Comparison of ENCODE assay signal across 13 cellular contexts in genomic region chr3:124586126-124587052, GRCh38.
DNase-seq lines count a peak whose midpoint lies in the region; ATAC-seq and TF ChIP-seq lines count a peak whose summit lies in the region.
"Had no signal": no experiment of that assay in that cellular context is flagged by ENCODE, and none has a peak within 500 bp of the region (broad histone marks: within the 10 kb centered on the region; RNA-seq: fewer than 3 reads in every experiment).

No MANE protein-coding gene starts in this region.

- peaks cover 13% of the 10 kb centered on the region for H3K4me1 Mint-ChIP-seq in activated T-helper 17 cell treated with anti-CD3 and anti-CD28 coated beads, Interleukin-2, amount 50 U/mL, for 72 hours
- H3K4me1 Mint-ChIP-seq in CD8-positive, alpha-beta T cell (ENCODE audit: low read depth): peaks cover 13% of the 10 kb centered on the region

- peak overlapping the region; percentile 44 for H2AFZ ChIP-seq in trophoblast cell (ENCODE audit: insufficient read depth, low read length, poor library complexity)

- H3K4ac ChIP-seq in trophoblast cell (ENCODE audit: low read depth, low read length): peak overlapping the region; percentile 49

- peak overlapping the region; percentile 57 for H2BK5ac ChIP-seq in trophoblast cell (ENCODE audit: low read depth, low read length, poor library complexity)

- peak overlapping the region; percentile 76 for H4K91ac ChIP-seq in trophoblast cell (ENCODE audit: low read depth, low read length)

- H3K79me2 ChIP-seq in trophoblast cell (ENCODE audit: control insufficient read depth, insufficient read depth, low read length, poor library complexity): peaks cover 3% of the 10 kb centered on the region

- H3K79me1 ChIP-seq in trophoblast cell (ENCODE audit: low read length): peaks cover 9% of the 10 kb centered on the region

- H3K27me3 ChIP-seq in H7 (ENCODE audit: control insufficient read depth, insufficient read depth, low read length) (peaks cover 37% of the 10 kb centered on the region), trophoblast cell (ENCODE audit: insufficient read depth, low read length) (no peaks in the 10 kb centered on the region), colonic mucosa (no peaks in the 10 kb centered on the region)
- no peaks in the 10 kb centered on the region for H3K27me3 ChIP-seq in CD8-positive, alpha-beta T cell (ENCODE audit: insufficient read depth, low read length)
- H3K27me3 ChIP-seq: BE2C had no signal

- H3K4me3 Mint-ChIP-seq in activated T-helper 17 cell treated with anti-CD3 and anti-CD28 coated beads, Interleukin-2, amount 50 U/mL, for 72 hours: peak overlapping the region; percentile 85
- H3K4me3 Mint-ChIP-seq in CD8-positive, alpha-beta T cell: no peak overlapping the region

- DNase-seq in H7: peak; percentile 61
- no peak for DNase-seq in trophoblast cell
- no peak for DNase-seq in NAMALWA (ENCODE audit: low spot score)
- DNase-seq in AG08396 (ENCODE audit: low spot score): no peak
- DNase-seq in colonic mucosa: no peak
- DNase-seq in CD8-positive, alpha-beta T cell: no peak
- DNase-seq: activated T-cell treated with anti-CD3 and anti-CD28 coated beads, Interleukin-2, amount 50 U/mL, for 1 hour; BE2C; esophagus squamous epithelium; NCI-H2171 had no signal

- peaks cover 3% of the 10 kb centered on the region for H3K9me3 ChIP-seq in iPS-18c (ENCODE audit: control insufficient read depth, insufficient read depth, low read length)
- no peaks in the 10 kb centered on the region for H3K9me3 ChIP-seq in trophoblast cell (ENCODE audit: insufficient read depth, low read depth, low read length)
- no peaks in the 10 kb centered on the region for H3K9me3 ChIP-seq in colonic mucosa
- no peaks in the 10 kb centered on the region for H3K9me3 ChIP-seq in CD8-positive, alpha-beta T cell (ENCODE audit: low read length)
- H3K9me3 ChIP-seq: BE2C, esophagus squamous epithelium had no signal

- H4K12ac ChIP-seq in trophoblast cell (ENCODE audit: low read depth, low read length): peak overlapping the region; percentile 72

- H3K36me3 ChIP-seq in H7 (replicated peaks; ENCODE audit: control insufficient read depth, insufficient read depth, low read length) (no peaks in the 10 kb centered on the region), trophoblast cell (ENCODE audit: control insufficient read depth in 1 of 2, insufficient read depth in 2 of 2, low read length in 2 of 2) (no peaks in the 10 kb centered on the region), colonic mucosa (no peaks in the 10 kb centered on the region)
- no peaks in the 10 kb centered on the region for H3K36me3 ChIP-seq in CD8-positive, alpha-beta T cell (ENCODE audit: insufficient read depth, low read length)
- H3K36me3 ChIP-seq: BE2C, esophagus squamous epithelium had no signal

- H3K36me3 Mint-ChIP-seq in activated T-helper 17 cell treated with anti-CD3 and anti-CD28 coated beads, Interleukin-2, amount 50 U/mL, for 72 hours (ENCODE audit: low read depth): no peaks in the 10 kb centered on the region
- no peaks in the 10 kb centered on the region for H3K36me3 Mint-ChIP-seq in CD8-positive, alpha-beta T cell

- ATAC-seq in activated T-helper 17 cell treated with anti-CD3 and anti-CD28 coated beads, Interleukin-2, amount 50 U/mL, for 72 hours (replicated peaks): no peak
- no peak for ATAC-seq in CD8-positive, alpha-beta T cell

- no peak overlapping the region for H3K9ac ChIP-seq in trophoblast cell (ENCODE audit: low read length)
- H3K9ac ChIP-seq in colonic mucosa (ENCODE audit: low read depth in 2 of 2, low read length in 2 of 2): no peak overlapping the region

- no CpG with 5 or more reads among the region's 21 CpGs for WGBS in trophoblast cell (ENCODE audit: extremely low coverage, insufficient coverage, insufficient read length)

- intact Hi-C loops in colonic mucosa (cut with DNase I): no loop called here
- intact Hi-C loops in CD8-positive, alpha-beta T cell (cut with DNase I, micrococcal nuclease): no loop called here

- H3K14ac ChIP-seq in trophoblast cell (ENCODE audit: low read length): peak overlapping the region; percentile 89

- H2BK12ac ChIP-seq in trophoblast cell (ENCODE audit: low read length): peak overlapping the region; percentile 93

- peaks cover 12% of the 10 kb centered on the region for H3K27me3 Mint-ChIP-seq in activated T-helper 17 cell treated with anti-CD3 and anti-CD28 coated beads, Interleukin-2, amount 50 U/mL, for 72 hours
- peaks cover 46% of the 10 kb centered on the region for H3K27me3 Mint-ChIP-seq in CD8-positive, alpha-beta T cell (ENCODE audit: low read depth)

- H4K8ac ChIP-seq in trophoblast cell (ENCODE audit: low read depth, low read length): peak overlapping the region; percentile 86

- peak overlapping the region; percentile 78 for H3K18ac ChIP-seq in trophoblast cell (ENCODE audit: low read length)

- no peak for TF ChIP-seq CTCF in colonic mucosa (IDR thresholded peaks at IDR 0.05)
- TF ChIP-seq CTCF in CD8-positive, alpha-beta T cell (IDR thresholded peaks at IDR 0.05): no peak

- H2AK5ac ChIP-seq in trophoblast cell (ENCODE audit: low read length): peak overlapping the region; percentile 44

- H3K4me3 ChIP-seq in H7 (ENCODE audit: insufficient read depth, low read depth, low read length) (peak overlapping the region; percentile 21; the same call in 1 of the 2 replicates), iPS-18c (ENCODE audit: insufficient read depth, low read depth, low read length) (peak overlapping the region; percentile 21), trophoblast cell (ENCODE audit: low read depth, low read length) (no peak overlapping the region), colonic mucosa (no peak overlapping the region)
- H3K4me3 ChIP-seq in CD8-positive, alpha-beta T cell (ENCODE audit: low read depth, low read length): no peak overlapping the region
- H3K4me3 ChIP-seq: coronary artery had no signal

- H3K4me2 ChIP-seq in trophoblast cell (ENCODE audit: low read length): peak overlapping the region; percentile 15

- H2BK120ac ChIP-seq in trophoblast cell (ENCODE audit: insufficient read depth, low read length, poor library complexity): peak overlapping the region; percentile 79

- H3K23ac ChIP-seq in trophoblast cell (ENCODE audit: low read length): no peak overlapping the region

- H3K9me3 Mint-ChIP-seq in activated T-helper 17 cell treated with anti-CD3 and anti-CD28 coated beads, Interleukin-2, amount 50 U/mL, for 72 hours: no peaks in the 10 kb centered on the region
- no peaks in the 10 kb centered on the region for H3K9me3 Mint-ChIP-seq in CD8-positive, alpha-beta T cell

- POLR2A ChIA-PET in CD8-positive, alpha-beta T cell (lab: Charles Lee): no interaction called here

- H3K4me1 ChIP-seq in trophoblast cell (ENCODE audit: control insufficient read depth in 1 of 2, insufficient read depth in 2 of 2, low read length in 2 of 2): peaks cover 21 to 24% of the 10 kb centered on the region in 2 experiments
- H3K4me1 ChIP-seq in colonic mucosa: no peaks in the 10 kb centered on the region
- H3K4me1 ChIP-seq in CD8-positive, alpha-beta T cell (ENCODE audit: insufficient read depth, low read length): peaks cover 14% of the 10 kb centered on the region

- CTCF ChIA-PET in CD8-positive, alpha-beta T cell (lab: Charles Lee): interaction anchor here (1.4 kb wide), 1 partner anchor 102 kb away, joined by 3 read pairs; no protein-coding TSS in a partner anchor

- H3K27ac Mint-ChIP-seq in activated T-helper 17 cell treated with anti-CD3 and anti-CD28 coated beads, Interleukin-2, amount 50 U/mL, for 72 hours: no peak overlapping the region
- no peak overlapping the region for H3K27ac Mint-ChIP-seq in CD8-positive, alpha-beta T cell

- H3K27ac ChIP-seq in trophoblast cell (ENCODE audit: low read depth, low read length): peak overlapping the region; percentile 70
- H3K27ac ChIP-seq in colonic mucosa: no peak overlapping the region
- no peak overlapping the region for H3K27ac ChIP-seq in CD8-positive, alpha-beta T cell (ENCODE audit: low read depth, low read length)
- H3K27ac ChIP-seq: coronary artery had no signal

Comparison
In these comparisons a context has a peak if more than half of its experiments do, and no peak if none do; other contexts are left out.
1. H3K4me3 ChIP-seq: peak in H7 (single experiment) and iPS-18c (single experiment); none in trophoblast cell (single experiment), colonic mucosa (single experiment) and CD8-positive, alpha-beta T cell (single experiment).